Comparison of ENCODE assay signal across 14 cellular contexts in the genomic region with DNA sequence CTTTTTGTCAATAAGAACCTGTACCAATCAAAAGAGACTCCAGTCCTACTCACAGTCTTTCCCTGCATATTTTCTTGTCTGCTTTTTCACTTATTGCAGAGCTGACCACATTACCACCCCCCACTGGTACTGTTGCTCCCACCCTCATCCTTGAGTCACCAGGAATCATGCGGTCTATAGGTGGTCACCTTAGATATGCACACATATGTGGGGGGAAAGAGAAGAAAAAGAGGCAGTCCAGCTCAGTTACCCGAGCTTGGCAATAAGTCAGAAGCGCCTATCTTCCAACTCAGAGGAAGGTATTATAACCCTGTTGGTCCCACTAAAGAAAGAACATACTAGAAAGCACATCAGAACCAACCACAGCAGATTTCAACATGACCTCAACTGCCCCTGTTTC.
"Had no signal": no experiment of that assay in that cellular context is flagged by ENCODE, and none has a peak within 500 bp of the region (broad histone marks: within the 10 kb centered on the region; RNA-seq: fewer than 3 reads in every experiment).

No MANE protein-coding gene starts in this region.

- H3K36me3 Mint-ChIP-seq: naive B cell; stimulated activated effector memory CD8-positive, alpha-beta T cell treated with anti-CD3 and anti-CD28 coated beads, Interleukin-12 subunit alpha, Interleukin-12 subunit beta, amount 100 ng/mL, for 72 hours had no signal

- H3K4me3 ChIP-seq: gastrocnemius medialis, heart right ventricle, thoracic aorta had no signal

- H3K36me3 ChIP-seq: thoracic aorta had no signal

- DNase-seq: activated CD4-positive, alpha-beta T cell treated with anti-CD3 and anti-CD28 coated beads, Interleukin-2, amount 50 U/mL, for 4 hours; activated naive CD4-positive, alpha-beta T cell treated with anti-CD3 and anti-CD28 coated beads for 36 hours; activated T-cell treated with anti-CD3 and anti-CD28 coated beads for 4 hours; cerebellar nuclear complex; dermis blood vessel endothelial cell; gastrocnemius medialis; heart right ventricle; islet precursor cell; naive B cell; retina had no signal

- H3K4me3 Mint-ChIP-seq: activated naive CD4-positive, alpha-beta T cell treated with anti-CD3 and anti-CD28 coated beads for 36 hours; naive B cell; stimulated activated effector memory CD8-positive, alpha-beta T cell treated with anti-CD3 and anti-CD28 coated beads, Interleukin-12 subunit alpha, Interleukin-12 subunit beta, amount 100 ng/mL, for 72 hours had no signal

- ATAC-seq: activated CD4-positive, CD25-positive, alpha-beta regulatory T cell treated with anti-CD3 and anti-CD28 coated beads, Interleukin-2, amount 50 U/mL, for 24 hours; gastrocnemius medialis; heart right ventricle; stimulated activated effector memory CD8-positive, alpha-beta T cell treated with anti-CD3 and anti-CD28 coated beads, Interleukin-12 subunit alpha, Interleukin-12 subunit beta, amount 100 ng/mL, for 72 hours had no signal

- H3K9me3 ChIP-seq: gastrocnemius medialis, heart right ventricle, thoracic aorta had no signal

- H3K4me1 Mint-ChIP-seq: naive B cell had no signal

- H3K27ac Mint-ChIP-seq: activated naive CD4-positive, alpha-beta T cell treated with anti-CD3 and anti-CD28 coated beads for 36 hours; naive B cell; stimulated activated effector memory CD8-positive, alpha-beta T cell treated with anti-CD3 and anti-CD28 coated beads, Interleukin-12 subunit alpha, Interleukin-12 subunit beta, amount 100 ng/mL, for 72 hours had no signal

- H3K9me3 Mint-ChIP-seq: activated naive CD4-positive, alpha-beta T cell treated with anti-CD3 and anti-CD28 coated beads for 36 hours; stimulated activated effector memory CD8-positive, alpha-beta T cell treated with anti-CD3 and anti-CD28 coated beads, Interleukin-12 subunit alpha, Interleukin-12 subunit beta, amount 100 ng/mL, for 72 hours had no signal

- H3K27ac ChIP-seq: epithelial cell of prostate, gastrocnemius medialis, heart right ventricle, thoracic aorta had no signal

- H3K27me3 ChIP-seq: gastrocnemius medialis, heart right ventricle had no signal
